Comparison of ENCODE assay signal across 1 cellular context in genomic region chr16:13244770-13245169, GRCh38.
TF ChIP-seq lines count a peak whose summit lies in the region.

No MANE protein-coding gene starts in this region.

TF ChIP-seq in HepG2, 621 proteins besides CTCF, POLR2A, EP300 and RAD21 (continued from another document):
- TF ChIP-seq HMGXB3 (CRISPR knock-in tag; IDR thresholded peaks at IDR 0.05; ENCODE audit: borderline replicate concordance) (no peak), RERE (CRISPR knock-in tag; IDR thresholded peaks at IDR 0.05; ENCODE audit: low read depth) (no peak), PRMT3 (CRISPR knock-in tag; IDR thresholded peaks at IDR 0.05; ENCODE audit: borderline replicate concordance, low read depth) (no peak), ZNF234 (CRISPR knock-in tag; conservative IDR thresholded peaks at IDR 0.05) (no peak), HDAC1 (CRISPR knock-in tag; IDR thresholded peaks at IDR 0.05) (0 out of 2 replicates have a peak, but pooled peaks have one; percentile 10), POLR2AphosphoS2 (IDR thresholded peaks at IDR 0.05; ENCODE audit: low read depth, low read length) (no peak), ZHX2 (IDR thresholded peaks at IDR 0.05; ENCODE audit: low read depth) (no peak), ZHX2 (CRISPR knock-in tag; IDR thresholded peaks at IDR 0.05; ENCODE audit: borderline replicate concordance) (no peak), ZNF589 (CRISPR knock-in tag; conservative IDR thresholded peaks at IDR 0.05) (no peak), ATAD3A (CRISPR knock-in tag; IDR thresholded peaks at IDR 0.05) (no peak), ZNF619 (CRISPR knock-in tag; IDR thresholded peaks at IDR 0.05) (no peak), GTF2F1 (IDR thresholded peaks at IDR 0.05; ENCODE audit: low read length) (no peak), JDP2 (CRISPR knock-in tag; IDR thresholded peaks at IDR 0.05; ENCODE audit: borderline replicate concordance) (no peak), ZNF839 (CRISPR knock-in tag; IDR thresholded peaks at IDR 0.05; ENCODE audit: borderline replicate concordance) (no peak), TFDP2 (CRISPR knock-in tag; IDR thresholded peaks at IDR 0.05) (no peak), ZBTB42 (CRISPR knock-in tag; IDR thresholded peaks at IDR 0.05) (no peak), ERF (CRISPR knock-in tag; IDR thresholded peaks at IDR 0.05) (no peak), ZKSCAN1 (IDR thresholded peaks at IDR 0.05; ENCODE audit: low read length) (no peak), RFX1 (IDR thresholded peaks at IDR 0.05) (no peak), ZNF629 (CRISPR knock-in tag; conservative IDR thresholded peaks at IDR 0.05) (no peak), U2AF2 (IDR thresholded peaks at IDR 0.05; ENCODE audit: low read depth, low read length) (no peak), ZSCAN29 (CRISPR knock-in tag; conservative IDR thresholded peaks at IDR 0.05) (no peak), POGK (CRISPR knock-in tag; conservative IDR thresholded peaks at IDR 0.05) (0 out of 2 replicates have a peak, but pooled peaks have one; percentile 20), AGO1 (IDR thresholded peaks at IDR 0.05; ENCODE audit: low read depth, low read length, poor library complexity, severe bottlenecking) (no peak), PTBP1 (IDR thresholded peaks at IDR 0.05; ENCODE audit: low read depth, low read length, poor library complexity, severe bottlenecking) (no peak), ZNF260 (CRISPR knock-in tag; IDR thresholded peaks at IDR 0.05; ENCODE audit: borderline replicate concordance, low read depth) (no peak), ZNF460 (CRISPR knock-in tag; IDR thresholded peaks at IDR 0.05; ENCODE audit: borderline replicate concordance) (peak; percentile 57; the same call in 1 of the 2 replicates), RAD51 (IDR thresholded peaks at IDR 0.05; ENCODE audit: borderline replicate concordance) (no peak), TFDP1 (CRISPR knock-in tag; IDR thresholded peaks at IDR 0.05; ENCODE audit: borderline replicate concordance) (no peak), MXD3 (CRISPR knock-in tag; IDR thresholded peaks at IDR 0.05) (no peak)
TF ChIP-seq in HepG2: peak in this region for 14.
